In genomic region chr13:24284876-24285275, GRCh38 we compare ENCODE assay signal across 25 cellular contexts. TPM values are rescaled to one million over a fixed set of nuclear protein-coding genes. Genes with fewer than 3 reads are reported as not detected.
DNase-seq lines count a peak whose midpoint lies in the region; ATAC-seq and TF ChIP-seq lines count a peak whose summit lies in the region.
"Had no signal": no experiment of that assay in that cellular context is flagged by ENCODE, and none has a peak within 500 bp of the region (broad histone marks: within the 10 kb centered on the region; RNA-seq: fewer than 3 reads in every experiment).

No MANE protein-coding gene starts in this region.

- H3K27ac Mint-ChIP-seq in T-helper 2 cell treated with Interferon-gamma antibody and Interleukin-4, amounts not matched to agents 5 μg/mL and 100 μg/mL, for 36 hours, result peak overlapping the region; percentile 63
- peak overlapping the region; percentile 59; the same call in 1 of the 2 replicates for H3K27ac Mint-ChIP-seq in GM23338
- H3K27ac Mint-ChIP-seq: HFFc6, IgD-negative memory B cell had no signal

- ATAC-seq in GM23338 (no peak), left cardiac atrium (no peak)
- ATAC-seq: Panc1 had no signal

- H3K27me3 Mint-ChIP-seq in T-helper 2 cell treated with Interferon-gamma antibody and Interleukin-4, amounts not matched to agents 5 μg/mL and 100 μg/mL, for 36 hours (ENCODE audit: low read depth), result no peaks in the 10 kb centered on the region
- H3K27me3 Mint-ChIP-seq in GM23338 (ENCODE audit: insufficient read depth, low read depth, poor library complexity), result peaks cover 4% of the 10 kb centered on the region
- H3K27me3 Mint-ChIP-seq: IgD-negative memory B cell had no signal

- H2AFZ ChIP-seq in GM23338 (no peak overlapping the region), osteoblast (ENCODE audit: low read length) (no peak overlapping the region)
- H2AFZ ChIP-seq: GM23248 had no signal

- no peaks in the 10 kb centered on the region for H3K9me2 ChIP-seq in GM23338 (ENCODE audit: insufficient read depth)

- peaks cover 49% of the 10 kb centered on the region for H3K36me3 Mint-ChIP-seq in T-helper 2 cell treated with Interferon-gamma antibody and Interleukin-4, amounts not matched to agents 5 μg/mL and 100 μg/mL, for 36 hours (ENCODE audit: low read depth)
- peaks cover 21% of the 10 kb centered on the region for H3K36me3 Mint-ChIP-seq in GM23338 (ENCODE audit: low read depth)

- H3K27ac ChIP-seq in GM23338 (ENCODE audit: low read depth) (no peak overlapping the region), coronary artery (no peak overlapping the region), osteoblast (ENCODE audit: low read depth, low read length) (no peak overlapping the region)
- H3K27ac ChIP-seq: 22Rv1, GM23248, KMS-11 had no signal

- H3K4me1 Mint-ChIP-seq in T-helper 2 cell treated with Interferon-gamma antibody and Interleukin-4, amounts not matched to agents 5 μg/mL and 100 μg/mL, for 36 hours (ENCODE audit: low read depth), result no peaks in the 10 kb centered on the region
- H3K4me1 Mint-ChIP-seq in GM23338, result no peaks in the 10 kb centered on the region; the same call in 2 of the 3 replicates

- intact Hi-C loops in left cardiac atrium (cut with DNase I), result no loop called here

- H3K4me1 ChIP-seq in GM23338 (ENCODE audit: insufficient read depth) (no peaks in the 10 kb centered on the region), osteoblast (ENCODE audit: insufficient read depth, low read length) (no peaks in the 10 kb centered on the region)
- H3K4me1 ChIP-seq: HAP-1 had no signal

- H3K4me2 ChIP-seq in GM23338 (no peak overlapping the region), osteoblast (ENCODE audit: insufficient read depth, low read length) (no peak overlapping the region)
- H3K4me2 ChIP-seq: KMS-11 had no signal

- no peak overlapping the region for H3K4me3 Mint-ChIP-seq in T-helper 2 cell treated with Interferon-gamma antibody and Interleukin-4, amounts not matched to agents 5 μg/mL and 100 μg/mL, for 36 hours
- H3K4me3 Mint-ChIP-seq in GM23338, result no peak overlapping the region
- H3K4me3 Mint-ChIP-seq: HFFc6 had no signal

- peaks cover 9% of the 10 kb centered on the region; the same call in 1 of the 2 replicates for H3K36me3 ChIP-seq in GM23338 (ENCODE audit: insufficient read depth)
- no peaks in the 10 kb centered on the region for H3K36me3 ChIP-seq in osteoblast (ENCODE audit: insufficient read depth, low read length)

- no peaks in the 10 kb centered on the region for H3K9me3 Mint-ChIP-seq in T-helper 2 cell treated with Interferon-gamma antibody and Interleukin-4, amounts not matched to agents 5 μg/mL and 100 μg/mL, for 36 hours
- no peaks in the 10 kb centered on the region for H3K9me3 Mint-ChIP-seq in GM23338
- H3K9me3 Mint-ChIP-seq: HFFc6, IgD-negative memory B cell had no signal

- no peak for DNase-seq in T-helper 2 cell treated with Interferon-gamma antibody and Interleukin-4, amounts not matched to agents 5 μg/mL and 100 μg/mL, for 36 hours (ENCODE audit: low spot score)
- DNase-seq in T-helper 2 cell (no peak), GM23338 (ENCODE audit: low spot score) (no peak), coronary artery (ENCODE audit: low spot score) (peak; percentile 28), osteoblast (ENCODE audit: insufficient read length, low spot score, missing footprints) (peak; percentile 71), NCI-H2227 treated with DMSO at 0.1 percent for 48 hours (lab: John Stamatoyannopoulos, UW) (no peak), left cardiac atrium (no peak), AG08396 (ENCODE audit: low spot score) (no peak)
- DNase-seq: DMS53, GM23248, HFFc6, MM.1S, NCI-H2029, NCI-H526 treated with DMSO at 0.1 percent for 48 hours, SHP77 treated with DMSO at 0.1 percent for 48 hours had no signal

- no peaks in the 10 kb centered on the region for H3K9me3 ChIP-seq in osteoblast (ENCODE audit: low read depth, low read length)
- H3K9me3 ChIP-seq: HAP-1 had no signal

- H3K27me3 ChIP-seq in GM23338 (ENCODE audit: insufficient read depth) (no peaks in the 10 kb centered on the region), osteoblast (ENCODE audit: insufficient read depth, low read length) (no peaks in the 10 kb centered on the region)

- H4K20me1 ChIP-seq in GM23338 (replicated peaks; ENCODE audit: insufficient read depth) (no peaks in the 10 kb centered on the region), osteoblast (ENCODE audit: insufficient read depth, low read length) (no peaks in the 10 kb centered on the region)

- no peak overlapping the region for H3K4me3 ChIP-seq in GM23338
- H3K4me3 ChIP-seq in coronary artery, result no peak overlapping the region
- H3K4me3 ChIP-seq in osteoblast (ENCODE audit: insufficient read depth, low read length), result no peak overlapping the region
- H3K4me3 ChIP-seq: GM23248, HAP-1 had no signal

- H3K79me2 ChIP-seq in GM23338 (replicated peaks; ENCODE audit: insufficient read depth), result no peaks in the 10 kb centered on the region
- no peaks in the 10 kb centered on the region for H3K79me2 ChIP-seq in osteoblast (ENCODE audit: insufficient read depth, low read length)

- TF ChIP-seq CTCF in GM23338 (conservative IDR thresholded peaks at IDR 0.05; ENCODE audit: low read depth in 2 of 2) (no peak), coronary artery (IDR thresholded peaks at IDR 0.05) (no peak), osteoblast (IDR thresholded peaks at IDR 0.05; ENCODE audit: extremely low read depth, low read depth, low read length) (no peak)

- no peaks in the 10 kb centered on the region for H3F3A ChIP-seq in GM23338 (replicated peaks; ENCODE audit: low read depth)

TF ChIP-seq in GM23338, 12 proteins besides CTCF, POLR2A, EP300 and RAD21:
- no peak for TF ChIP-seq NANOG (IDR thresholded peaks at IDR 0.05; ENCODE audit: borderline replicate concordance)
- TF ChIP-seq CREB1 (CRISPR knock-in tag; IDR thresholded peaks at IDR 0.05; ENCODE audit: low read depth), result no peak
TF ChIP-seq in GM23338: peak in this region for 0.

RNA-seq across cellular contexts. Expression of gene C1QTNF9, which starts 24.5 kb away (rescaled TPM):
- not detected in 2 replicates for total RNA-seq in GM23338 (2014; rRNA removed; shearing (Covaris generic))
- polyA plus RNA-seq in GM23338 (2016; fragmentation: Nextera tagmentation; extraction: Ambion mirVana), result not detected in 2 replicates
- under 0.01 TPM in 1 of 2 replicates, not detected in the other for total RNA-seq in osteoblast
- total RNA-seq in left cardiac atrium, result 1 to 10 TPM in 1 of 2 donors, under 1 TPM in 1; 0.47 to 1.7 TPM
- total RNA-seq: Daoy, G401, GM23248, HFFc6, NCI-H460, OCI-LY7 had no signal
- polyA plus RNA-seq: BJ, IgD-negative memory B cell had no signal

Comparison
In these comparisons a context has a peak if more than half of its experiments do, and no peak if none do; other contexts are left out.
1. DNase-seq: peak in coronary artery (single experiment) and osteoblast (single experiment); none in T-helper 2 cell treated with Interferon-gamma antibody and Interleukin-4, amounts not matched to agents 5 μg/mL and 100 μg/mL, for 36 hours (single experiment), T-helper 2 cell (0 of 5), GM23338 (single experiment), NCI-H2227 treated with DMSO at 0.1 percent for 48 hours (single experiment), left cardiac atrium (single experiment) and AG08396 (single experiment).